ENCODE assay signal across 8 cellular contexts in the genomic region with DNA sequence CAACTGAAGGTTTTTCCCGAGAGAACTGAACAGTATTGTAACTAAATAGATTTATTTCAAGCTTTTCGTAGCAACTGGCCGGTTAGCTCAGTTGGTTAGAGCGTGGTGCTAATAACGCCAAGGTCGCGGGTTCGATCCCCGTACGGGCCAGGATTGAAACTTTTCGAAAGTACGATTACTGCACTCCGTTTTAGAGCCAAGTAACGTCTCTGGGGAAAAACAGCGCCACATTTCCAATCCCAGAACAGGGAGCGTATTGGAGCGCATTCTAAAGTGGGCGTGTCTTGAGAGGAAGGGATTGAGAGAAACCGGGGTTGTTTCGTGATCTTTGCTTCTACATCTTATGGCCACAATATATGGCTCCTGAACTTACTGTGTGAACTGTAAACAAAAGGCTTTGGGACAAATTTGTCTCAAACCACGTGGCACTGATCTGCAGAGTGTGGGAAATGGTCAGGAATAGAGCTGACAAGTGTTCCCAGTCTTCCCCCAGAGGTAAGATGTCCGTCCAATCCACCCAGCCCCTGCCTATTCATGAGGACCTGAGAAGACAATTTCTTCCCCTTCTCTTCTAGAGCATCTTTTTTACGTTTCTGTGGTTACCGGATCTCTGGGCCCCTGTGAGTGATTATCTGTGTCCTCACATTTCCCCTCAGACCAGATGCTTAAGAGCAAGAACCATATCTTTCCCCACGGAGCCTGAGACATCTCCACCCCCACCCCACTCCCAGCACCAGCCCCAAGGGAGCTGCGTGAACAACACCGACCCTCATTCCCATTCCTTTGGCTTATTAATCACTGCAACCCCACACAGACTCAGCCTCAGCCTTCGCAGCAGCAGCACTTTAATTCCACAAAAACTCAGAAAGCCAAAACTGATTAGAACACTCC. TPM values are rescaled to one million over a fixed set of nuclear protein-coding genes. Genes with fewer than 3 reads are reported as not detected.
DNase-seq lines count a peak whose midpoint lies in the region; ATAC-seq and TF ChIP-seq lines count a peak whose summit lies in the region.

No MANE protein-coding gene starts in this region.

- H3K36me3 ChIP-seq in spleen, result no peaks in the 10 kb centered on the region

- WGBS in spleen, 5 donors, result 3 to 5% (median 5%) methylated on average over 28 of the region's 28 CpGs

- DNase-seq in NCI-H345 (lab: John Stamatoyannopoulos, UW) (peak; percentile 92), islet precursor cell (peak; percentile 99), spleen (peak; percentile 88)
- peak; percentile 45 to 90 (median 73) for DNase-seq in activated CD4-positive, CD25-positive, alpha-beta regulatory T cell (lab: John Stamatoyannopoulos, UW)
- peak; percentile 84 for DNase-seq in central memory CD8-positive, alpha-beta T cell (ENCODE audit: low spot score in 2 of 2)

- H3K4me3 Mint-ChIP-seq in central memory CD8-positive, alpha-beta T cell, result no peak overlapping the region

- no peak overlapping the region for H3K27ac Mint-ChIP-seq in central memory CD8-positive, alpha-beta T cell (ENCODE audit: low read depth)

- intact Hi-C loops in spleen (cut with DNase I; ENCODE audit: low total_unique reads), result no loop called here

- H3K27me3 Mint-ChIP-seq in central memory CD8-positive, alpha-beta T cell, result no peaks in the 10 kb centered on the region

- peaks cover 23 to 80% (median 59%) of the 10 kb centered on the region in 6 donors for H3K4me1 ChIP-seq in spleen

- H3K4me3 ChIP-seq in GM08714 (ENCODE audit: low read length), result peak overlapping the region; percentile 80
- peak overlapping the region; percentile 71 to 87 (median 80) for H3K4me3 ChIP-seq in spleen

- peak overlapping the region; percentile 95 to 97 (median 96) for H3K27ac ChIP-seq in spleen

- H3K9me3 Mint-ChIP-seq in central memory CD8-positive, alpha-beta T cell, result no peaks in the 10 kb centered on the region

- H3K27me3 ChIP-seq in spleen (replicated peaks in 1 of 7), result no peaks in the 10 kb centered on the region

- ATAC-seq in HG03159 (IDR thresholded peaks at IDR 0.05; ENCODE audit: unreplicated experiment) (peak; percentile 21), GM21447 (IDR thresholded peaks at IDR 0.05; ENCODE audit: unreplicated experiment) (no peak)
- peak; percentile 7 for ATAC-seq in central memory CD8-positive, alpha-beta T cell (replicated peaks; ENCODE audit: extremely low read depth, poor library complexity, severe bottlenecking)

- peak in 1 of 3 donors; percentile 16 for TF ChIP-seq POLR2A in spleen (IDR thresholded peaks at IDR 0.05)

- peaks cover 11% of the 10 kb centered on the region for H3K36me3 Mint-ChIP-seq in central memory CD8-positive, alpha-beta T cell (ENCODE audit: insufficient read depth)

- peak in 1 of 11 experiments; percentile 18 for TF ChIP-seq CTCF in spleen (IDR thresholded peaks at IDR 0.05 in 8 of 11, conservative IDR thresholded peaks at IDR 0.05 in 3 of 11)

- H3K9me3 ChIP-seq in spleen, result no peaks in the 10 kb centered on the region

- peaks cover 20% of the 10 kb centered on the region for H3K4me1 Mint-ChIP-seq in central memory CD8-positive, alpha-beta T cell

RNA-seq across cellular contexts. Expression of a gene that starts 2.2 kb away (rescaled TPM):
- total RNA-seq in spleen, result 10 to 100 TPM in 6 of 7 donors, 1 to 10 TPM in 1; 9.5 to 14.6 (median 12.3) TPM
- 10 to 100 TPM in 2 of 3 donors, 1 to 10 TPM in 1; 10.0 to 16.5 (median 12.9) TPM for polyA plus RNA-seq in spleen

RNA-seq across cellular contexts. Expression of a gene that starts 11.6 kb away (rescaled TPM):
- 10 to 100 TPM; 13.0 to 42.2 (median 22.4) TPM for total RNA-seq in spleen
- 10 to 100 TPM in 2 of 3 donors, 1 to 10 TPM in 1; 8.1 to 14.0 (median 11.9) TPM for polyA plus RNA-seq in spleen

RNA-seq across cellular contexts. Expression of a gene that starts 22.6 kb away (rescaled TPM):
- 10 to 100 TPM in 4 of 7 donors, 1 to 10 TPM in 3; 2.4 to 21.0 (median 10.6) TPM for total RNA-seq in spleen
- 10 to 100 TPM in 2 of 3 donors, 1 to 10 TPM in 1; 6.2 to 30.9 (median 10.5) TPM for polyA plus RNA-seq in spleen

RNA-seq across cellular contexts. Expression of a gene that starts 25.0 kb away (rescaled TPM):
- 10 to 100 TPM; 37.5 to 94.8 (median 65.7) TPM for total RNA-seq in spleen
- 10 to 100 TPM; 38.7 to 57.8 (median 38.8) TPM for polyA plus RNA-seq in spleen

RNA-seq across cellular contexts. Expression of a gene that starts 35.6 kb away (rescaled TPM):
- total RNA-seq in spleen, result 100 to 1,000 TPM in 2 of 7 donors, 10 to 100 TPM in 5; 68.0 to 213 (median 73.5) TPM
- 10 to 100 TPM; 12.6 to 83.0 (median 17.5) TPM for polyA plus RNA-seq in spleen
